8 cellular contexts compared by ENCODE assay signal in the genomic region with DNA sequence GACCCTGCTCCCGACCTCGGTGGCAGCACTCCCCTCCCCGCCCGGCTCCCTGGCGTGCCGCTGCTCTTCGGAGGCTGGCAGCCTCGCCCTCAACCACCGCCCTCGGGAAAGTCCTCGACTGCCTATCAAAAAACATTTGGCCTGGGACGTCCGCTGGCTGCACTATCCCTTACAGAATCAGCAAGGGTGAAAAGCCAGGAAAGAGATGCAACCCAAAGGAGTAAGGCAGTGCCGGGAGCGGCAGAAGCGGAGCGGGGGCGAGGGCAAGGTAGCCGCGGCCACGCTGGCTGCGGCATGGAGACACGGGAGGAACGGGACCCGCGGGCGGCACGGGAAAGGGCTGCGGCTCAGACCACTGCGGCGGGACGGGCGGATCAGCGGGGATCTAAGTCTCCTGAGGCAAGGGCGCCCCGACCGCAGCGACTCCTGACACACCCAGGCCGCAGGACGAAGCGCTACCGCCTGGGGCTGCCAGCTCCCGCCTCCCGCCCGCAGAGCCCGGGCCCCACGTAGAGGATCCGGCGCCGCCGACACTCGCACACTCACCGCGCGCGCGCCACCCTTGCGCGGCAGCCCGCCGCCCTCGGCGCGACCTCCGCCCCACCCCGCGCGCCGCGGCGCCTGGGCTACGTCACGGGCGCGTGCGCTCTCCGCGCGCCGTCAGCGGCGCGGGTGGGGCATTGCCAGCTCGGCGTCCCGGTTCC. TPM values are rescaled to one million over a fixed set of nuclear protein-coding genes. Genes with fewer than 3 reads are reported as not detected.
DNase-seq lines count a peak whose midpoint lies in the region; ATAC-seq and TF ChIP-seq lines count a peak whose summit lies in the region.

A gene with protein sequence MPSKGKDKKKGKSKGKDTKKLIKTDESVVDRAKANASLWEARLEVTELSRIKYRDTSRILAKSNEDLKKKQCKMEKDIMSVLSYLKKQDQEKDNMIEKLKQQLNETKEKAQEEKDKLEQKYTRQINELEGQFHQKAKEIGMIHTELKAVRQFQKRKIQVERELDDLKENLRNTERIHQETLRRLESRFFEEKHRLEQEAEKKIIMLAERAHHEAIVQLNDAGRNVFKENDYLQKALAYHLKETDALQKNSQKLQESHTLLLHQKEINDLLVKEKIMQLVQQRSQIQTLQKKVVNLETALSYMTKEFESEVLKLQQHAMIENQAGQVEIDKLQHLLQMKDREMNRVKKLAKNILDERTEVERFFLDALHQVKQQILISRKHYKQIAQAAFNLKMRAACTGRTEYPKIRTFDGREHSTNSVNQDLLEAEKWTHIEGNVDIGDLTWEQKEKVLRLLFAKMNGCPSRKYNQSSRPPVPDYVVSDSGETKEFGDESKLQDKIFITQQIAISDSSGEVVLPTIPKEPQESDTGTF (plus strand): TSS at position 646 of the 704 bp plus-strand sequence. CDS start 130 bp downstream, outside the sequence.
A gene with protein sequence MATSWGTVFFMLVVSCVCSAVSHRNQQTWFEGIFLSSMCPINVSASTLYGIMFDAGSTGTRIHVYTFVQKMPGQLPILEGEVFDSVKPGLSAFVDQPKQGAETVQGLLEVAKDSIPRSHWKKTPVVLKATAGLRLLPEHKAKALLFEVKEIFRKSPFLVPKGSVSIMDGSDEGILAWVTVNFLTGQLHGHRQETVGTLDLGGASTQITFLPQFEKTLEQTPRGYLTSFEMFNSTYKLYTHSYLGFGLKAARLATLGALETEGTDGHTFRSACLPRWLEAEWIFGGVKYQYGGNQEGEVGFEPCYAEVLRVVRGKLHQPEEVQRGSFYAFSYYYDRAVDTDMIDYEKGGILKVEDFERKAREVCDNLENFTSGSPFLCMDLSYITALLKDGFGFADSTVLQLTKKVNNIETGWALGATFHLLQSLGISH (minus strand): TSS at position 585 of the 704 bp plus-strand sequence. CDS start 31,186 bp downstream, outside the sequence.

- no peaks in the 10 kb centered on the region for H3K9me3 ChIP-seq in NT2/D1 (ENCODE audit: insufficient read depth, low read length)

- H3K27me3 ChIP-seq in NT2/D1 (ENCODE audit: insufficient read depth, insufficient read length), result peaks cover 3% of the 10 kb centered on the region

- H3K9me3 Mint-ChIP-seq in endothelial cell (ENCODE audit: unreplicated experiment), result no peaks in the 10 kb centered on the region

- H3K36me3 Mint-ChIP-seq in endothelial cell (ENCODE audit: low read depth, unreplicated experiment), result peaks cover 4% of the 10 kb centered on the region

- peak within 1 kb of the TSS; percentile 91 for H3K4me3 ChIP-seq in NT2/D1 (ENCODE audit: insufficient read length, low read depth)

- DNase-seq in CMK (ENCODE audit: low read depth) (peak; percentile 72), HT1080 (ENCODE audit: low read depth) (peak; percentile 76), NT2/D1 (ENCODE audit: low read depth, low spot score) (peak; percentile 18), endothelial cell (ENCODE audit: low spot score) (peak; percentile 81), middle frontal gyrus (ENCODE audit: extremely low spot score, low spot score) (peak; percentile 81)
- DNase-seq in activated CD8-positive, alpha-beta memory T cell treated with anti-CD3 and anti-CD28 coated beads, Interleukin-2, amount 50 U/mL, for 4 hours, result peak; percentile 86
- peak; percentile 73 to 79 for DNase-seq in stimulated activated CD8-positive, alpha-beta memory T cell treated with anti-CD3 and anti-CD28 coated beads, Interleukin-15, amount 100 ng/mL, for 48 hours (ENCODE audit: low read depth in 2 of 2)

- peak within 1 kb of the TSS; percentile 96 for H3K4me3 Mint-ChIP-seq in endothelial cell (ENCODE audit: unreplicated experiment)

- peak; percentile 75 for ATAC-seq in GM21360 (IDR thresholded peaks at IDR 0.05; ENCODE audit: unreplicated experiment)

- peak within 1 kb of the TSS; percentile 91 for H3K9ac ChIP-seq in NT2/D1 (ENCODE audit: insufficient read length, low read depth)

- peaks cover 1% of the 10 kb centered on the region for H3K36me3 ChIP-seq in NT2/D1 (ENCODE audit: insufficient read depth, insufficient read length, low read length)

- H3K27me3 Mint-ChIP-seq in endothelial cell (ENCODE audit: unreplicated experiment), result no peaks in the 10 kb centered on the region

- peaks cover 12% of the 10 kb centered on the region for H3K4me1 Mint-ChIP-seq in endothelial cell (ENCODE audit: unreplicated experiment)

- peak within 1 kb of the TSS; percentile 90 for H3K27ac Mint-ChIP-seq in endothelial cell (ENCODE audit: unreplicated experiment)

- no peak for TF ChIP-seq CTCF in endothelial cell (IDR thresholded peaks at IDR 0.05; ENCODE audit: unreplicated experiment)

- H3K4me1 ChIP-seq in NT2/D1 (ENCODE audit: insufficient read depth, insufficient read length), result no peaks in the 10 kb centered on the region

RNA-seq across cellular contexts. Expression of the first gene that starts in this region (rescaled TPM):
- total RNA-seq in HT1080 (2014; rRNA removed; shearing (Covaris generic)), result 0.16 and 0.73 TPM in 2 replicates
- polyA plus RNA-seq in HT1080 (2015; cell fraction: cytosol; rRNA removed), result 0.15 and 0.31 TPM in 2 replicates
- polyA plus RNA-seq in HT1080 (2015; cell fraction: nucleus; rRNA removed), result 0.47 and 0.48 TPM in 2 replicates
- 2.3 TPM for total RNA-seq in endothelial cell (ENCODE audit: unreplicated experiment)

RNA-seq across cellular contexts. Expression of the second gene that starts in this region (rescaled TPM):
- 4.2 and 7.2 TPM in 2 replicates for total RNA-seq in HT1080 (2014; rRNA removed; shearing (Covaris generic))
- polyA plus RNA-seq in HT1080 (2015; cell fraction: cytosol; rRNA removed), result 6.1 and 6.8 TPM in 2 replicates
- 10.3 and 12.0 TPM in 2 replicates for polyA plus RNA-seq in HT1080 (2015; cell fraction: nucleus; rRNA removed)
- total RNA-seq in endothelial cell (ENCODE audit: unreplicated experiment), result 16.0 TPM

Comparison
In these comparisons a context has a peak if more than half of its experiments do, and no peak if none do; other contexts are left out.
1. Peak in every context shown above with its lines: DNase-seq, ATAC-seq and H3K4me3 ChIP-seq.
2. DNase-seq: peak in every context shown above with its lines; median percentile 86 in activated CD8-positive, alpha-beta memory T cell treated with anti-CD3 and anti-CD28 coated beads, Interleukin-2, amount 50 U/mL, for 4 hours; 81 in endothelial cell; 81 in middle frontal gyrus; 76 in HT1080; 76 in stimulated activated CD8-positive, alpha-beta memory T cell treated with anti-CD3 and anti-CD28 coated beads, Interleukin-15, amount 100 ng/mL, for 48 hours; 72 in CMK; 18 in NT2/D1.